In genomic region chr3:45261333-45262110, GRCh38 we compare ENCODE assay signal across 28 cellular contexts. TPM values are rescaled to one million over a fixed set of nuclear protein-coding genes. Genes with fewer than 3 reads are reported as not detected.
"Had no signal": no experiment of that assay in that cellular context is flagged by ENCODE, and none has a peak within 500 bp of the region (broad histone marks: within the 10 kb centered on the region; RNA-seq: fewer than 3 reads in every experiment).

No MANE protein-coding gene starts in this region.

- ATAC-seq: gastrocnemius medialis; mucosa of descending colon; natural killer cell treated with Interleukin-12 subunit alpha and Interleukin-12 subunit beta and Interleukin-15 and Interleukin-18, amount 100 ng/mL, for 72 hours; right lobe of liver; stimulated activated effector memory CD8-positive, alpha-beta T cell treated with anti-CD3 and anti-CD28 coated beads, Interleukin-12 subunit alpha, Interleukin-12 subunit beta, amount 100 ng/mL, for 72 hours; T-helper 17 cell had no signal

- H3K4me2 ChIP-seq: hepatocyte had no signal

- H3K9me3 ChIP-seq: esophagus squamous epithelium, gastrocnemius medialis, left ventricle myocardium inferior, mucosa of descending colon, right lobe of liver, thoracic aorta, vagina had no signal

- H3K27me3 ChIP-seq: esophagus squamous epithelium, gastrocnemius medialis, right lobe of liver, vagina had no signal

- DNase-seq: activated CD4-positive, alpha-beta memory T cell treated with anti-CD3 and anti-CD28 coated beads for 36 hours; activated CD4-positive, alpha-beta T cell treated with anti-CD3 and anti-CD28 coated beads, Interleukin-2, amount 10 ng/mL, durations not matched to agents 24 days and 14 days; activated CD4-positive, CD25-positive, alpha-beta regulatory T cell treated with anti-CD3 and anti-CD28 coated beads, Interleukin-2, amount 50 U/mL, for 72 hours; activated CD8-positive, alpha-beta memory T cell treated with anti-CD3 and anti-CD28 coated beads, Interleukin-2, amount 50 U/mL, for 4 hours; activated gamma-delta T cell; activated naive CD4-positive, alpha-beta T cell treated with anti-CD3 and anti-CD28 coated beads, Interleukin-2, amount 10 ng/mL, durations not matched to agents 7 days and 5 days; activated naive CD8-positive, alpha-beta T cell treated with anti-CD3 and anti-CD28 coated beads, Interleukin-2, amount 10 ng/mL, durations not matched to agents 7 days and 5 days; activated T-cell treated with anti-CD3 and anti-CD28 coated beads, Interleukin-2, amount 50 U/mL, for 1 hour; amniotic stem cell; caudate nucleus; esophagus squamous epithelium; gastrocnemius medialis; glutamatergic neuron; islet precursor cell; left ventricle myocardium inferior; mucosa of descending colon; right lobe of liver; stimulated activated CD4-positive, alpha-beta T cell treated with anti-CD3 and anti-CD28 coated beads, Interleukin-12 subunit alpha, Interleukin-12 subunit beta, amount 100 ng/mL, for 4 hours; stimulated activated CD4-positive, alpha-beta T cell treated with anti-CD3 and anti-CD28 coated beads, Interleukin-4, amount 100 ng/mL, for 1 hour; T-helper 17 cell; T1000 had no signal

- H3K4me1 ChIP-seq: esophagus squamous epithelium, gastrocnemius medialis, left ventricle myocardium inferior, right lobe of liver, vagina had no signal

- H2AFZ ChIP-seq: hepatocyte had no signal

- H3K4me3 ChIP-seq: esophagus squamous epithelium, gastrocnemius medialis, hepatocyte, left ventricle myocardium inferior, lung, mucosa of descending colon, right lobe of liver, thoracic aorta, vagina had no signal

- H3K36me3 ChIP-seq: esophagus squamous epithelium, gastrocnemius medialis, left ventricle myocardium inferior, right lobe of liver, thoracic aorta, vagina had no signal

- H3K27ac ChIP-seq: esophagus squamous epithelium, gastrocnemius medialis, hepatocyte, left ventricle myocardium inferior, right lobe of liver, thoracic aorta, vagina had no signal

- H3K79me2 ChIP-seq: hepatocyte had no signal

RNA-seq across cellular contexts. Expression of gene TMEM158, which starts 35.4 kb away (rescaled TPM):
- total RNA-seq: activated CD4-positive, alpha-beta memory T cell treated with anti-CD3 and anti-CD28 coated beads for 36 hours; activated CD8-positive, alpha-beta memory T cell treated with anti-CD3 and anti-CD28 coated beads for 36 hours; activated naive CD8-positive, alpha-beta T cell treated with anti-CD3 and anti-CD28 coated beads, Interleukin-2, amount 10 ng/mL, durations not matched to agents 7 days and 5 days had no signal
